ENCODE assay signal across 36 cellular contexts in the genomic region with DNA sequence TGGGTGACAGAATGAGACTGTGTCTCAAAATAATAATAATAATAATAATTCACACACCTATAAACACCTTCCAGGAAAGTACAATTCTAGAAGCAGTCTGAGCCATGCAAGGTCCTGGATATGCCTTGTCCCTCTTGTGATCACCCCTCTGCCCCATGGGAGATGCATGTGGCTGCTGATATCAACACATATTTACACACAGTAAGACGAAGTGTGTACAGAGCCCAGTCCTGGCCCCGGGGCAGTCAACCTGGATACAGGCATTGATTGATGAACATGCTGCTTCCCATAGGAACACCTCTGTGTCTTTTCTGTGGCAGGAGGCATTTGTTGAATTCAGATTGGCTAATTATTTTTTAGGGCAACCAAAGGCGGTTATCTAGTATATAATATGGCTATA. TPM values are rescaled to one million over a fixed set of nuclear protein-coding genes. Genes with fewer than 3 reads are reported as not detected.
"Had no signal": no experiment of that assay in that cellular context is flagged by ENCODE, and none has a peak within 500 bp of the region (broad histone marks: within the 10 kb centered on the region; RNA-seq: fewer than 3 reads in every experiment).

No MANE protein-coding gene starts in this region.

- H3K36me3 ChIP-seq: brain microvascular endothelial cell, esophagus muscularis mucosa, gastrocnemius medialis, heart left ventricle had no signal

- H3K9me3 ChIP-seq: esophagus muscularis mucosa, gastrocnemius medialis, heart left ventricle had no signal

- ATAC-seq: activated CD4-positive, alpha-beta T cell treated with anti-CD3 and anti-CD28 coated beads for 36 hours; activated CD8-positive, alpha-beta memory T cell treated with anti-CD3 and anti-CD28 coated beads, Interleukin-2, amount 10 ng/mL, durations not matched to agents 7 days and 5 days; activated CD8-positive, alpha-beta T cell treated with anti-CD3 and anti-CD28 coated beads, Interleukin-2, amount 10 ng/mL, durations not matched to agents 7 days and 5 days; effector memory CD8-positive, alpha-beta T cell; foreskin keratinocyte; gastrocnemius medialis; heart left ventricle; T-helper 17 cell had no signal

- H3K27me3 ChIP-seq: brain microvascular endothelial cell had no signal

- FAIRE-seq: astrocyte, bronchial epithelial cell had no signal

- H3K27ac ChIP-seq: brain microvascular endothelial cell, coronary artery, dorsolateral prefrontal cortex, esophagus muscularis mucosa, foreskin keratinocyte, gastrocnemius medialis, heart left ventricle had no signal

- DNase-seq: activated CD4-positive, alpha-beta memory T cell treated with anti-CD3 and anti-CD28 coated beads for 36 hours; activated CD4-positive, alpha-beta T cell treated with anti-CD3 and anti-CD28 coated beads for 36 hours; activated CD4-positive, alpha-beta T cell treated with anti-CD3 and anti-CD28 coated beads, Interleukin-2, amount 10 ng/mL, durations not matched to agents 24 days and 14 days; activated CD4-positive, CD25-positive, alpha-beta regulatory T cell; activated CD4-positive, CD25-positive, alpha-beta regulatory T cell treated with anti-CD3 and anti-CD28 coated beads, Interleukin-2, amount 50 U/mL, for 72 hours; activated CD8-positive, alpha-beta memory T cell treated with anti-CD3 and anti-CD28 coated beads, Interleukin-2, amount 10 ng/mL, durations not matched to agents 7 days and 5 days; activated CD8-positive, alpha-beta memory T cell treated with anti-CD3 and anti-CD28 coated beads, Interleukin-2, amount 50 U/mL, for 4 hours; activated CD8-positive, alpha-beta T cell treated with anti-CD3 and anti-CD28 coated beads, Interleukin-2, amount 10 ng/mL, durations not matched to agents 7 days and 5 days; activated gamma-delta T cell treated with Interleukin-2 at 50 U/mL for 16 hours; activated naive CD4-positive, alpha-beta T cell treated with anti-CD3 and anti-CD28 coated beads, Interleukin-2, amount 50 U/mL, for 16 hours; activated naive CD4-positive, alpha-beta T cell treated with Interleukin-2 at 50 U/mL for 16 hours; activated T-cell treated with anti-CD3 and anti-CD28 coated beads, Interleukin-2, amount 50 U/mL, for 1 hour; activated T-cell treated with anti-CD3 and anti-CD28 coated beads, Interleukin-2, amount 50 U/mL, for 48 hours; amniotic stem cell; anterior cingulate cortex; brain microvascular endothelial cell; dorsolateral prefrontal cortex; effector memory CD8-positive, alpha-beta T cell; erythroblast; foreskin keratinocyte; gastrocnemius medialis; glutamatergic neuron; heart left ventricle; T-helper 1 cell; T-helper 17 cell; T1000 had no signal

- H3K4me1 ChIP-seq: esophagus muscularis mucosa, foreskin keratinocyte, gastrocnemius medialis, heart left ventricle had no signal

- H3K4me3 ChIP-seq: coronary artery, dorsolateral prefrontal cortex, esophagus muscularis mucosa, gastrocnemius medialis, heart left ventricle had no signal

RNA-seq across cellular contexts. Expression of a gene that starts 3.2 kb away (rescaled TPM):
- total RNA-seq: activated CD4-positive, alpha-beta memory T cell treated with anti-CD3 and anti-CD28 coated beads for 36 hours; activated CD4-positive, alpha-beta T cell treated with anti-CD3 and anti-CD28 coated beads for 36 hours; activated CD4-positive, alpha-beta T cell treated with anti-CD3 and anti-CD28 coated beads, Interleukin-2, amount 10 ng/mL, durations not matched to agents 24 days and 14 days; activated CD8-positive, alpha-beta memory T cell treated with anti-CD3 and anti-CD28 coated beads for 36 hours; activated CD8-positive, alpha-beta memory T cell treated with anti-CD3 and anti-CD28 coated beads, Interleukin-2, amount 10 ng/mL, durations not matched to agents 7 days and 5 days; activated CD8-positive, alpha-beta T cell treated with anti-CD3 and anti-CD28 coated beads, Interleukin-2, amount 10 ng/mL, durations not matched to agents 7 days and 5 days; activated T-helper 1 cell treated with anti-CD3 and anti-CD28 coated beads, Interleukin-12 subunit alpha, Interleukin-12 subunit beta, Interleukin-2, Interleukin-4 antibody, amounts not matched to agents 30 ng/mL and 10 ng/mL and 1 ng/mL, durations not matched to agents 14 hours and 24 hours and 36 hours; activated T-helper 2 cell treated with anti-CD3 and anti-CD28 coated beads, Interferon-gamma antibody, Interleukin-2, Interleukin-4, amounts not matched to agents 10 μg/mL and 5 μg/mL and 100 μg/mL, durations not matched to agents 14 hours and 24 hours and 36 hours; astrocyte; bronchial epithelial cell; cardiac septum; cerebellum; esophagus muscularis mucosa; foreskin keratinocyte; heart left ventricle; T-helper 17 cell had no signal
- polyA plus RNA-seq: foreskin keratinocyte, heart left ventricle had no signal

RNA-seq across cellular contexts. Expression of a gene that starts 23.9 kb away (rescaled TPM):
- total RNA-seq: activated CD4-positive, alpha-beta memory T cell treated with anti-CD3 and anti-CD28 coated beads for 36 hours; activated CD4-positive, alpha-beta T cell treated with anti-CD3 and anti-CD28 coated beads for 36 hours; activated CD4-positive, alpha-beta T cell treated with anti-CD3 and anti-CD28 coated beads, Interleukin-2, amount 10 ng/mL, durations not matched to agents 24 days and 14 days; activated CD8-positive, alpha-beta memory T cell treated with anti-CD3 and anti-CD28 coated beads for 36 hours; activated CD8-positive, alpha-beta memory T cell treated with anti-CD3 and anti-CD28 coated beads, Interleukin-2, amount 10 ng/mL, durations not matched to agents 7 days and 5 days; activated CD8-positive, alpha-beta T cell treated with anti-CD3 and anti-CD28 coated beads, Interleukin-2, amount 10 ng/mL, durations not matched to agents 7 days and 5 days; activated T-helper 1 cell treated with anti-CD3 and anti-CD28 coated beads, Interleukin-12 subunit alpha, Interleukin-12 subunit beta, Interleukin-2, Interleukin-4 antibody, amounts not matched to agents 30 ng/mL and 10 ng/mL and 1 ng/mL, durations not matched to agents 14 hours and 24 hours and 36 hours; activated T-helper 2 cell treated with anti-CD3 and anti-CD28 coated beads, Interferon-gamma antibody, Interleukin-2, Interleukin-4, amounts not matched to agents 10 μg/mL and 5 μg/mL and 100 μg/mL, durations not matched to agents 14 hours and 24 hours and 36 hours; astrocyte; bronchial epithelial cell; cardiac septum; cerebellum; dorsolateral prefrontal cortex; esophagus muscularis mucosa; foreskin keratinocyte; gastrocnemius medialis; heart left ventricle; T-helper 17 cell had no signal
- polyA plus RNA-seq: adipose tissue, foreskin keratinocyte, heart left ventricle had no signal
